In genomic region chr3:170697803-170698350, GRCh38 we compare ENCODE assay signal across 22 cellular contexts.
DNase-seq lines count a peak whose midpoint lies in the region; ATAC-seq, FAIRE-seq and TF ChIP-seq lines count a peak whose summit lies in the region.
"Had no signal": no experiment of that assay in that cellular context is flagged by ENCODE, and none has a peak within 500 bp of the region (broad histone marks: within the 10 kb centered on the region; RNA-seq: fewer than 3 reads in every experiment).

No MANE protein-coding gene starts in this region.

- H3K4me1 ChIP-seq in astrocyte (ENCODE audit: insufficient read depth, low read length) = peaks cover 21% of the 10 kb centered on the region
- no peaks in the 10 kb centered on the region for H3K4me1 ChIP-seq in parathyroid adenoma
- H3K4me1 ChIP-seq: esophagus squamous epithelium, upper lobe of left lung had no signal

- peaks cover 14% of the 10 kb centered on the region for H3K4me1 Mint-ChIP-seq in astrocyte (ENCODE audit: low read depth, unreplicated experiment)
- H3K4me1 Mint-ChIP-seq in stimulated activated naive B cell treated with anti-CD40 and anti-IgM and Interleukin-4, amounts not matched to agents 10 μg/mL and 1 μg/mL and 100 μg/mL, for 72 hours = peaks cover 0 to 6% of the 10 kb centered on the region in 2 donors
- H3K4me1 Mint-ChIP-seq: activated T-helper 17 cell treated with anti-CD3 and anti-CD28 coated beads, Interleukin-2, amount 50 U/mL, for 72 hours had no signal

- H3K79me2 ChIP-seq in astrocyte (ENCODE audit: insufficient read depth, low read length) = no peaks in the 10 kb centered on the region
- H3K79me2 ChIP-seq in parathyroid adenoma = no peaks in the 10 kb centered on the region

- H3K4me3 ChIP-seq in astrocyte (ENCODE audit: insufficient read depth, low read depth, low read length) = no peak overlapping the region
- H3K4me3 ChIP-seq in parathyroid adenoma (ENCODE audit: low read depth, low read length) = no peak overlapping the region
- H3K4me3 ChIP-seq: esophagus squamous epithelium, upper lobe of left lung had no signal

- no peaks in the 10 kb centered on the region for H3K36me3 Mint-ChIP-seq in astrocyte (ENCODE audit: low read depth, unreplicated experiment)
- H3K36me3 Mint-ChIP-seq in stimulated activated naive B cell treated with anti-CD40 and anti-IgM and Interleukin-4, amounts not matched to agents 10 μg/mL and 1 μg/mL and 100 μg/mL, for 72 hours = no peaks in the 10 kb centered on the region
- H3K36me3 Mint-ChIP-seq: activated CD4-positive, alpha-beta memory T cell treated with anti-CD3 and anti-CD28 coated beads for 36 hours; CD4-positive, CD25-positive, alpha-beta regulatory T cell; naive thymus-derived CD8-positive, alpha-beta T cell had no signal

- H2AFZ ChIP-seq in astrocyte (ENCODE audit: low read depth, low read length) (no peak overlapping the region), parathyroid adenoma (peak overlapping the region; percentile 5)

- H3K27me3 Mint-ChIP-seq in astrocyte (ENCODE audit: low read depth, unreplicated experiment) = peaks cover 3% of the 10 kb centered on the region
- peaks cover 4 to 8% of the 10 kb centered on the region in 2 donors for H3K27me3 Mint-ChIP-seq in stimulated activated naive B cell treated with anti-CD40 and anti-IgM and Interleukin-4, amounts not matched to agents 10 μg/mL and 1 μg/mL and 100 μg/mL, for 72 hours
- H3K27me3 Mint-ChIP-seq: activated CD4-positive, alpha-beta memory T cell treated with anti-CD3 and anti-CD28 coated beads for 36 hours; activated T-helper 17 cell treated with anti-CD3 and anti-CD28 coated beads, Interleukin-2, amount 50 U/mL, for 72 hours; dendritic cell treated with granulocyte-macrophage colony-stimulating factor and Interleukin-4, amounts not matched to agents 40 ng/mL and 50 ng/mL, for 4 days had no signal

- H3K9ac ChIP-seq in astrocyte (ENCODE audit: low read length) = no peak overlapping the region
- no peak overlapping the region for H3K9ac ChIP-seq in parathyroid adenoma

- H4K20me1 ChIP-seq in astrocyte (ENCODE audit: insufficient read depth, low read length) = no peaks in the 10 kb centered on the region

- H3K36me3 ChIP-seq in astrocyte (ENCODE audit: insufficient read depth, low read length) = no peaks in the 10 kb centered on the region
- no peaks in the 10 kb centered on the region for H3K36me3 ChIP-seq in parathyroid adenoma (ENCODE audit: control insufficient read depth, insufficient read depth, low read length)
- H3K36me3 ChIP-seq: esophagus squamous epithelium, upper lobe of left lung had no signal

- H3K9me3 ChIP-seq in astrocyte (ENCODE audit: insufficient read depth, low read depth, low read length) (no peaks in the 10 kb centered on the region), parathyroid adenoma (ENCODE audit: control insufficient read depth, low read length) (no peaks in the 10 kb centered on the region)
- H3K9me3 ChIP-seq: esophagus squamous epithelium, upper lobe of left lung had no signal

- TF ChIP-seq CTCF in astrocyte (IDR thresholded peaks at IDR 0.05; ENCODE audit: insufficient read depth, low read depth, low read length) = no peak
- TF ChIP-seq CTCF in parathyroid adenoma (IDR thresholded peaks at IDR 0.05) = no peak

- FAIRE-seq in astrocyte (lab: Jason Lieb, UNC) = peak; percentile 54
- FAIRE-seq: GM12892, GM19239 had no signal

- no peak overlapping the region for H3K4me3 Mint-ChIP-seq in astrocyte (ENCODE audit: unreplicated experiment)
- no peak overlapping the region for H3K4me3 Mint-ChIP-seq in stimulated activated naive B cell treated with anti-CD40 and anti-IgM and Interleukin-4, amounts not matched to agents 10 μg/mL and 1 μg/mL and 100 μg/mL, for 72 hours
- H3K4me3 Mint-ChIP-seq: activated CD4-positive, alpha-beta memory T cell treated with anti-CD3 and anti-CD28 coated beads for 36 hours; activated T-helper 17 cell treated with anti-CD3 and anti-CD28 coated beads, Interleukin-2, amount 50 U/mL, for 72 hours; CD4-positive, CD25-positive, alpha-beta regulatory T cell; dendritic cell treated with granulocyte-macrophage colony-stimulating factor and Interleukin-4, amounts not matched to agents 40 ng/mL and 50 ng/mL, for 4 days; naive thymus-derived CD8-positive, alpha-beta T cell had no signal

- DNase-seq in NCI-H2171 treated with DMSO at 0.1 percent for 48 hours (lab: John Stamatoyannopoulos, UW) (peak; percentile 22), NCI-H2171 (lab: John Stamatoyannopoulos, UW) (no peak), NCI-H2081 treated with DMSO at 0.1 percent for 48 hours (lab: John Stamatoyannopoulos, UW) (peak; percentile 90), astrocyte (ENCODE audit: low read depth) (peak; percentile 59), T-helper 9 cell (no peak)
- no peak for DNase-seq in stimulated activated naive B cell treated with anti-CD40 and anti-IgM and Interleukin-4, amounts not matched to agents 10 μg/mL and 1 μg/mL and 100 μg/mL, for 72 hours
- DNase-seq: anterior cingulate cortex; CD4-positive, CD25-positive, alpha-beta regulatory T cell; esophagus squamous epithelium; naive thymus-derived CD8-positive, alpha-beta T cell; retina; stimulated activated CD4-positive, alpha-beta T cell treated with anti-CD3 and anti-CD28 coated beads, Interleukin-2, amount 100 ng/mL, for 24 hours; T1000; upper lobe of left lung had no signal

- no peaks in the 10 kb centered on the region for H3K9me3 Mint-ChIP-seq in astrocyte (ENCODE audit: unreplicated experiment)
- H3K9me3 Mint-ChIP-seq in stimulated activated naive B cell treated with anti-CD40 and anti-IgM and Interleukin-4, amounts not matched to agents 10 μg/mL and 1 μg/mL and 100 μg/mL, for 72 hours = no peaks in the 10 kb centered on the region
- H3K9me3 Mint-ChIP-seq: activated CD4-positive, alpha-beta memory T cell treated with anti-CD3 and anti-CD28 coated beads for 36 hours; activated T-helper 17 cell treated with anti-CD3 and anti-CD28 coated beads, Interleukin-2, amount 50 U/mL, for 72 hours; CD4-positive, CD25-positive, alpha-beta regulatory T cell; dendritic cell treated with granulocyte-macrophage colony-stimulating factor and Interleukin-4, amounts not matched to agents 40 ng/mL and 50 ng/mL, for 4 days; naive thymus-derived CD8-positive, alpha-beta T cell had no signal

- H3K27ac Mint-ChIP-seq in astrocyte (ENCODE audit: unreplicated experiment) = no peak overlapping the region
- no peak overlapping the region for H3K27ac Mint-ChIP-seq in stimulated activated naive B cell treated with anti-CD40 and anti-IgM and Interleukin-4, amounts not matched to agents 10 μg/mL and 1 μg/mL and 100 μg/mL, for 72 hours
- H3K27ac Mint-ChIP-seq: activated CD4-positive, alpha-beta memory T cell treated with anti-CD3 and anti-CD28 coated beads for 36 hours; activated T-helper 17 cell treated with anti-CD3 and anti-CD28 coated beads, Interleukin-2, amount 50 U/mL, for 72 hours; CD4-positive, CD25-positive, alpha-beta regulatory T cell; dendritic cell treated with granulocyte-macrophage colony-stimulating factor and Interleukin-4, amounts not matched to agents 40 ng/mL and 50 ng/mL, for 4 days; naive thymus-derived CD8-positive, alpha-beta T cell had no signal

- ATAC-seq in GM21515 (IDR thresholded peaks at IDR 0.05; ENCODE audit: unreplicated experiment) = no peak
- no peak for ATAC-seq in stimulated activated naive B cell treated with anti-CD40 and anti-IgM and Interleukin-4, amounts not matched to agents 10 μg/mL and 1 μg/mL and 100 μg/mL, for 72 hours (replicated peaks)
- ATAC-seq: left lobe of liver; naive thymus-derived CD8-positive, alpha-beta T cell had no signal

- H3K27me3 ChIP-seq in astrocyte (ENCODE audit: insufficient read depth, low read length) (no peaks in the 10 kb centered on the region), parathyroid adenoma (ENCODE audit: control insufficient read depth, insufficient read depth, low read length) (no peaks in the 10 kb centered on the region)
- H3K27me3 ChIP-seq: esophagus squamous epithelium, upper lobe of left lung had no signal

- H3K27ac ChIP-seq in astrocyte (ENCODE audit: low read depth, low read length) (no peak overlapping the region), parathyroid adenoma (no peak overlapping the region)
- H3K27ac ChIP-seq: esophagus squamous epithelium, upper lobe of left lung had no signal

- peak overlapping the region; percentile 21 for H3K4me2 ChIP-seq in astrocyte (ENCODE audit: low read length)
- no peak overlapping the region for H3K4me2 ChIP-seq in parathyroid adenoma (ENCODE audit: low read length)

Comparison
In these comparisons a context has a peak if more than half of its experiments do, and no peak if none do; other contexts are left out.
1. DNase-seq: peak in NCI-H2171 treated with DMSO at 0.1 percent for 48 hours (single experiment), NCI-H2081 treated with DMSO at 0.1 percent for 48 hours (single experiment) and astrocyte (single experiment); none in NCI-H2171 (single experiment), T-helper 9 cell (single experiment) and stimulated activated naive B cell treated with anti-CD40 and anti-IgM and Interleukin-4, amounts not matched to agents 10 μg/mL and 1 μg/mL and 100 μg/mL, for 72 hours (single experiment).